In genomic region chr2:65639156-65639876, GRCh38 we compare ENCODE assay signal across 1 cellular context.
A peak's percentile ranks its signal among the peaks of the same experiment; 100 is the strongest.
TF ChIP-seq lines count a peak whose summit lies in the region.

No MANE protein-coding gene starts in this region.

TF ChIP-seq in HEK293, 187 proteins besides CTCF, POLR2A, EP300 and RAD21:
- TF ChIP-seq, protein P1, sequence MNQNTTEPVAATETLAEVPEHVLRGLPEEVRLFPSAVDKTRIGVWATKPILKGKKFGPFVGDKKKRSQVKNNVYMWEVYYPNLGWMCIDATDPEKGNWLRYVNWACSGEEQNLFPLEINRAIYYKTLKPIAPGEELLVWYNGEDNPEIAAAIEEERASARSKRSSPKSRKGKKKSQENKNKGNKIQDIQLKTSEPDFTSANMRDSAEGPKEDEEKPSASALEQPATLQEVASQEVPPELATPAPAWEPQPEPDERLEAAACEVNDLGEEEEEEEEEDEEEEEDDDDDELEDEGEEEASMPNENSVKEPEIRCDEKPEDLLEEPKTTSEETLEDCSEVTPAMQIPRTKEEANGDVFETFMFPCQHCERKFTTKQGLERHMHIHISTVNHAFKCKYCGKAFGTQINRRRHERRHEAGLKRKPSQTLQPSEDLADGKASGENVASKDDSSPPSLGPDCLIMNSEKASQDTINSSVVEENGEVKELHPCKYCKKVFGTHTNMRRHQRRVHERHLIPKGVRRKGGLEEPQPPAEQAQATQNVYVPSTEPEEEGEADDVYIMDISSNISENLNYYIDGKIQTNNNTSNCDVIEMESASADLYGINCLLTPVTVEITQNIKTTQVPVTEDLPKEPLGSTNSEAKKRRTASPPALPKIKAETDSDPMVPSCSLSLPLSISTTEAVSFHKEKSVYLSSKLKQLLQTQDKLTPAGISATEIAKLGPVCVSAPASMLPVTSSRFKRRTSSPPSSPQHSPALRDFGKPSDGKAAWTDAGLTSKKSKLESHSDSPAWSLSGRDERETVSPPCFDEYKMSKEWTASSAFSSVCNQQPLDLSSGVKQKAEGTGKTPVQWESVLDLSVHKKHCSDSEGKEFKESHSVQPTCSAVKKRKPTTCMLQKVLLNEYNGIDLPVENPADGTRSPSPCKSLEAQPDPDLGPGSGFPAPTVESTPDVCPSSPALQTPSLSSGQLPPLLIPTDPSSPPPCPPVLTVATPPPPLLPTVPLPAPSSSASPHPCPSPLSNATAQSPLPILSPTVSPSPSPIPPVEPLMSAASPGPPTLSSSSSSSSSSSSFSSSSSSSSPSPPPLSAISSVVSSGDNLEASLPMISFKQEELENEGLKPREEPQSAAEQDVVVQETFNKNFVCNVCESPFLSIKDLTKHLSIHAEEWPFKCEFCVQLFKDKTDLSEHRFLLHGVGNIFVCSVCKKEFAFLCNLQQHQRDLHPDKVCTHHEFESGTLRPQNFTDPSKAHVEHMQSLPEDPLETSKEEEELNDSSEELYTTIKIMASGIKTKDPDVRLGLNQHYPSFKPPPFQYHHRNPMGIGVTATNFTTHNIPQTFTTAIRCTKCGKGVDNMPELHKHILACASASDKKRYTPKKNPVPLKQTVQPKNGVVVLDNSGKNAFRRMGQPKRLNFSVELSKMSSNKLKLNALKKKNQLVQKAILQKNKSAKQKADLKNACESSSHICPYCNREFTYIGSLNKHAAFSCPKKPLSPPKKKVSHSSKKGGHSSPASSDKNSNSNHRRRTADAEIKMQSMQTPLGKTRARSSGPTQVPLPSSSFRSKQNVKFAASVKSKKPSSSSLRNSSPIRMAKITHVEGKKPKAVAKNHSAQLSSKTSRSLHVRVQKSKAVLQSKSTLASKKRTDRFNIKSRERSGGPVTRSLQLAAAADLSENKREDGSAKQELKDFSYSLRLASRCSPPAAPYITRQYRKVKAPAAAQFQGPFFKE (tag by site-specific recombination; IDR thresholded peaks at IDR 0.05; ENCODE audit: borderline replicate concordance) = no peak
- no peak for TF ChIP-seq ZNF501 (tag by site-specific recombination; IDR thresholded peaks at IDR 0.05)
- TF ChIP-seq, protein P2, sequence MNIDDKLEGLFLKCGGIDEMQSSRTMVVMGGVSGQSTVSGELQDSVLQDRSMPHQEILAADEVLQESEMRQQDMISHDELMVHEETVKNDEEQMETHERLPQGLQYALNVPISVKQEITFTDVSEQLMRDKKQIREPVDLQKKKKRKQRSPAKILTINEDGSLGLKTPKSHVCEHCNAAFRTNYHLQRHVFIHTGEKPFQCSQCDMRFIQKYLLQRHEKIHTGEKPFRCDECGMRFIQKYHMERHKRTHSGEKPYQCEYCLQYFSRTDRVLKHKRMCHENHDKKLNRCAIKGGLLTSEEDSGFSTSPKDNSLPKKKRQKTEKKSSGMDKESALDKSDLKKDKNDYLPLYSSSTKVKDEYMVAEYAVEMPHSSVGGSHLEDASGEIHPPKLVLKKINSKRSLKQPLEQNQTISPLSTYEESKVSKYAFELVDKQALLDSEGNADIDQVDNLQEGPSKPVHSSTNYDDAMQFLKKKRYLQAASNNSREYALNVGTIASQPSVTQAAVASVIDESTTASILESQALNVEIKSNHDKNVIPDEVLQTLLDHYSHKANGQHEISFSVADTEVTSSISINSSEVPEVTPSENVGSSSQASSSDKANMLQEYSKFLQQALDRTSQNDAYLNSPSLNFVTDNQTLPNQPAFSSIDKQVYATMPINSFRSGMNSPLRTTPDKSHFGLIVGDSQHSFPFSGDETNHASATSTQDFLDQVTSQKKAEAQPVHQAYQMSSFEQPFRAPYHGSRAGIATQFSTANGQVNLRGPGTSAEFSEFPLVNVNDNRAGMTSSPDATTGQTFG (tag by site-specific recombination; IDR thresholded peaks at IDR 0.05; ENCODE audit: borderline replicate concordance) = no peak
- no peak for TF ChIP-seq IKZF3 (tag by site-specific recombination; IDR thresholded peaks at IDR 0.05)
- peak; percentile 91 for TF ChIP-seq WT1 (tag by site-specific recombination; IDR thresholded peaks at IDR 0.05)
- TF ChIP-seq ZBTB11 (tag by site-specific recombination; conservative IDR thresholded peaks at IDR 0.05; ENCODE audit: low read depth) = no peak
- TF ChIP-seq ZIC2 (tag by site-specific recombination; IDR thresholded peaks at IDR 0.05) = peak; percentile 80
- TF ChIP-seq ZNF341 (tag by site-specific recombination; IDR thresholded peaks at IDR 0.05; ENCODE audit: low read depth) = peak; percentile 41
- peak; percentile 48 for TF ChIP-seq ZFHX2 (tag by site-specific recombination; conservative IDR thresholded peaks at IDR 0.05)
- no peak for TF ChIP-seq SP3 (tag by site-specific recombination; IDR thresholded peaks at IDR 0.05)
- peak; percentile 29; the same call in 1 of the 2 replicates for TF ChIP-seq GLIS1 (tag by site-specific recombination; IDR thresholded peaks at IDR 0.05)
